ENCODE assay signal across 8 cellular contexts in the genomic region with DNA sequence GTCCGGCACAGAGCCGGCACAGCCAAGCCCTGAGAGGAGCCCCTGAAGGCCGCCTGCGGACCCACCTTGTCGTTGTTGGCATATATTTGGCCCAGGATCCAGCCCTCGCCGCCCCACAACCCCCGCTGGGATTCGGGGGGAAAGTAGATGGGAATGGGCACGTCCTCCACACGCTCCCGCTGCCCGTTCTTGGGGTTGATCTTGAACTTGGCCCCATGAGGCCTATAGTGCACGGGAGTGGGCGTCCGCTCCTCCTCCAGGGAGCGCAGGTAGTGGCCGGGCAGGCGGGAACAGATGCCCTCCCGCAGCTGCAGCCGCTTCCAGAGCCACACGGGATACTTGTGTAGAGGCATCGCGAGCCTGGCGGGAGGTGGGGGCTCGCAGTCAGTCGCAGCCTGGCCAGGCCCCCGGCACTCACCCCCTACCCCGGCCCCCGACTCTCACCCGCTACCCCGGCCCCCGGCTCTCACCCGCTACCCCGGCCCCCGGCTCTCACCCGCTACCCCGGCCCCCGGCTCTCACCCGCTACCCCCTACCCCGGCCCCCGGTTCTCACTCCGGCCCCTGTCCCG. TPM values are rescaled to one million over a fixed set of nuclear protein-coding genes. Genes with fewer than 3 reads are reported as not detected.
DNase-seq lines count a peak whose midpoint lies in the region; ATAC-seq and TF ChIP-seq lines count a peak whose summit lies in the region.

No MANE protein-coding gene starts in this region.

- H3K4me3 ChIP-seq in SK-N-MC (peak overlapping the region; percentile 77), fibroblast of the aortic adventitia (ENCODE audit: low read depth, low read length) (peak overlapping the region; percentile 59)

- H3K27me3 Mint-ChIP-seq in progenitor cell of endocrine pancreas = no peaks in the 10 kb centered on the region

- H3K4me1 Mint-ChIP-seq in progenitor cell of endocrine pancreas (ENCODE audit: low read depth) = peaks cover 3% of the 10 kb centered on the region

- peaks cover 5% of the 10 kb centered on the region for H3K36me3 Mint-ChIP-seq in progenitor cell of endocrine pancreas (ENCODE audit: insufficient read depth)

- H3K9me3 Mint-ChIP-seq in progenitor cell of endocrine pancreas (ENCODE audit: low read depth) = no peaks in the 10 kb centered on the region

- H3K9ac ChIP-seq in SK-N-MC (ENCODE audit: insufficient read length) = peak overlapping the region; percentile 37

- peak overlapping the region; percentile 60 for H3K4me3 Mint-ChIP-seq in progenitor cell of endocrine pancreas (ENCODE audit: low read depth)

- H3K9me3 ChIP-seq in SK-N-MC (ENCODE audit: low read depth, low read length) = no peaks in the 10 kb centered on the region

- H3K36me3 ChIP-seq in SK-N-MC (ENCODE audit: insufficient read depth, low read length) = peaks cover 19% of the 10 kb centered on the region; the same call in 1 of the 2 replicates

- DNase-seq in ELR (ENCODE audit: low read depth) (peak; percentile 34), SK-N-MC (ENCODE audit: low read depth, low spot score) (no peak), fibroblast of the aortic adventitia (ENCODE audit: low read depth) (no peak), progenitor cell of endocrine pancreas (ENCODE audit: low spot score, unreplicated experiment) (no peak), islet precursor cell (no peak), anterior cingulate cortex (lab: John Stamatoyannopoulos, UW) (no peak)
- DNase-seq in central memory CD4-positive, alpha-beta T cell = no peak

- ATAC-seq in HG03097 (IDR thresholded peaks at IDR 0.05; ENCODE audit: low FRiP score, unreplicated experiment) = no peak

- no peak overlapping the region for H3K27ac ChIP-seq in SK-N-MC

- no peak overlapping the region for H3K27ac Mint-ChIP-seq in progenitor cell of endocrine pancreas

- no peak for TF ChIP-seq CTCF in fibroblast of the aortic adventitia (IDR thresholded peaks at IDR 0.05; ENCODE audit: insufficient read depth, low read length)
- no peak for TF ChIP-seq CTCF in progenitor cell of endocrine pancreas (IDR thresholded peaks at IDR 0.05; ENCODE audit: unreplicated experiment)

RNA-seq across cellular contexts. Expression of a gene that starts 0.4 kb away (rescaled TPM):
- total RNA-seq in fibroblast of the aortic adventitia (ENCODE audit: low replicate concordance) = 49.3 and 83.6 TPM in 2 replicates
- 82.7 and 85.3 TPM in 2 replicates for total RNA-seq in progenitor cell of endocrine pancreas

RNA-seq across cellular contexts. Expression of a gene that starts 11.8 kb away (rescaled TPM):
- total RNA-seq in fibroblast of the aortic adventitia (ENCODE audit: low replicate concordance) (25.2 and 51.2 TPM in 2 replicates), progenitor cell of endocrine pancreas (92.7 and 92.9 TPM in 2 replicates)

RNA-seq across cellular contexts. Expression of a gene that starts 17.4 kb away (rescaled TPM):
- total RNA-seq in fibroblast of the aortic adventitia (ENCODE audit: low replicate concordance) = 13.4 and 26.4 TPM in 2 replicates
- 33.6 and 34.4 TPM in 2 replicates for total RNA-seq in progenitor cell of endocrine pancreas

RNA-seq across cellular contexts. Expression of a gene that starts 27.0 kb away (rescaled TPM):
- total RNA-seq in fibroblast of the aortic adventitia (ENCODE audit: low replicate concordance) (35.8 and 75.8 TPM in 2 replicates), progenitor cell of endocrine pancreas (151 and 154 TPM in 2 replicates)

RNA-seq across cellular contexts. Expression of a gene that starts 31.7 kb away (rescaled TPM):
- total RNA-seq in fibroblast of the aortic adventitia (ENCODE audit: low replicate concordance) (6.1 and 8.1 TPM in 2 replicates), progenitor cell of endocrine pancreas (39.4 and 41.3 TPM in 2 replicates)
